In the genomic region with DNA sequence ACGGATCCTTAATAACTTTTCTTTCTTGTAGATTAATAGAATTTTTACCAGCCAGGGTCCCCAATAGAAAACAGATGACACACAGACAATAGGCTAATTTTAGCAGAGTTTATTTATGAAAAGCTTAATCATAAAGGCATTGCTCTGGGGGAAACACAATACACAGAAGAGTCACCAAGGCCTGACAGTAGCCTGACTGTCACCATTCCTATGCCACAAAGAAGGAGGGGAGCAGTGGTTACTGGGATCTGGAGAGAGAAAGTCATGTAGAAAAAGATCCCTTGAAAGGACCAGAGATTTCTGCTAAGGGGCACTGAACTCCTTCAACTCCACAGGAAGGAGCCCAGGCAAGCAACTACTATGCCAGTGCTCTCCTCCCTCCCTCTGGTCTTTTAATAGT, we compare ENCODE assay signal across 26 cellular contexts.
"Had no signal": no experiment of that assay in that cellular context is flagged by ENCODE, and none has a peak within 500 bp of the region (broad histone marks: within the 10 kb centered on the region; RNA-seq: fewer than 3 reads in every experiment).

No MANE protein-coding gene starts in this region.

- H3K4me1 ChIP-seq: ascending aorta, breast epithelium, colonic mucosa, esophagus squamous epithelium had no signal

- H3K36me3 ChIP-seq: ascending aorta, breast epithelium, cardiac muscle cell, colonic mucosa, esophagus squamous epithelium had no signal

- H3K27ac ChIP-seq: ascending aorta, breast epithelium, cardiac muscle cell, colonic mucosa, epithelial cell of prostate, esophagus squamous epithelium had no signal

- H3K9me3 ChIP-seq: colonic mucosa had no signal

- ATAC-seq: activated CD4-positive, alpha-beta T cell treated with anti-CD3 and anti-CD28 coated beads for 36 hours; activated naive CD4-positive, alpha-beta T cell treated with anti-CD3 and anti-CD28 coated beads, Interleukin-2, amount 50 U/mL, for 72 hours; activated T-cell treated with anti-CD3 and anti-CD28 coated beads, Interleukin-2, amount 50 U/mL, for 72 hours had no signal

- H3K27me3 ChIP-seq: ascending aorta, breast epithelium, cardiac muscle cell, colonic mucosa, esophagus squamous epithelium had no signal

- H3K4me3 ChIP-seq: ascending aorta, breast epithelium, cardiac muscle cell, colonic mucosa, esophagus squamous epithelium had no signal

- DNase-seq: activated CD4-positive, alpha-beta memory T cell treated with anti-CD3 and anti-CD28 coated beads, Interleukin-2, amount 10 ng/mL, durations not matched to agents 7 days and 5 days; activated CD4-positive, alpha-beta T cell treated with anti-CD3 and anti-CD28 coated beads for 36 hours; activated CD4-positive, alpha-beta T cell treated with anti-CD3 and anti-CD28 coated beads, Interleukin-2, amount 10 ng/mL, durations not matched to agents 7 days and 5 days; activated CD4-positive, alpha-beta T cell treated with anti-CD3 and anti-CD28 coated beads, Interleukin-2, amount 50 U/mL, for 4 hours; activated CD4-positive, CD25-positive, alpha-beta regulatory T cell; activated CD4-positive, CD25-positive, alpha-beta regulatory T cell treated with anti-CD3 and anti-CD28 coated beads, Interleukin-2, amount 50 U/mL, for 72 hours; activated CD8-positive, alpha-beta memory T cell treated with anti-CD3 and anti-CD28 coated beads, Interleukin-2, amount 50 U/mL, for 48 hours; activated gamma-delta T cell; activated naive CD4-positive, alpha-beta T cell; activated naive CD4-positive, alpha-beta T cell treated with anti-CD3 and anti-CD28 coated beads, Interleukin-2, amount 10 ng/mL, durations not matched to agents 7 days and 5 days; activated naive CD8-positive, alpha-beta T cell treated with anti-CD3 and anti-CD28 coated beads, Interleukin-2, amount 10 ng/mL, durations not matched to agents 7 days and 5 days; activated T-cell treated with anti-CD3 and anti-CD28 coated beads for 4 hours; activated T-cell treated with anti-CD3 and anti-CD28 coated beads, Interleukin-2, amount 50 U/mL, for 24 hours; activated T-cell treated with anti-CD3 and anti-CD28 coated beads, Interleukin-2, amount 50 U/mL, for 72 hours; central memory CD4-positive, alpha-beta T cell; cerebellar nuclear complex; colonic mucosa; effector CD8-positive, alpha-beta T cell; esophagus squamous epithelium; head of caudate nucleus; T-helper 2 cell had no signal
